In genomic region chr4:2666722-2667247, GRCh38 we compare ENCODE assay signal across 17 cellular contexts.
DNase-seq lines count a peak whose midpoint lies in the region; ATAC-seq, FAIRE-seq and TF ChIP-seq lines count a peak whose summit lies in the region.
"Had no signal": no experiment of that assay in that cellular context is flagged by ENCODE, and none has a peak within 500 bp of the region (broad histone marks: within the 10 kb centered on the region; RNA-seq: fewer than 3 reads in every experiment).

No MANE protein-coding gene starts in this region.

- H3K4me1 Mint-ChIP-seq in activated CD8-positive, alpha-beta memory T cell treated with anti-CD3 and anti-CD28 coated beads, Interleukin-2, amount 10 ng/mL, durations not matched to agents 7 days and 5 days, result peaks cover 36% of the 10 kb centered on the region
- peaks cover 22 to 49% (median 34%) of the 10 kb centered on the region in 3 donors for H3K4me1 Mint-ChIP-seq in T-cell
- H3K4me1 Mint-ChIP-seq in chondrocyte (ENCODE audit: low read depth), result peaks cover 48% of the 10 kb centered on the region
- H3K4me1 Mint-ChIP-seq: GM23338 had no signal

- H3K4me3 ChIP-seq in spleen, result no peak overlapping the region
- H3K4me3 ChIP-seq: dorsolateral prefrontal cortex, GM23338 had no signal

- peaks cover 0 to 35% (median 14%) of the 10 kb centered on the region in 6 donors for H3K4me1 ChIP-seq in spleen

- peak; percentile 25 for ATAC-seq in activated CD8-positive, alpha-beta memory T cell treated with anti-CD3 and anti-CD28 coated beads, Interleukin-2, amount 10 ng/mL, durations not matched to agents 7 days and 5 days
- ATAC-seq in T-cell (replicated peaks in 1 of 4), result no peak
- ATAC-seq: GM23338, left lobe of liver, right cardiac atrium had no signal

- peak overlapping the region in 5 of 8 donors; percentile 10 to 60 (median 23) for H3K27ac ChIP-seq in spleen

- CTCF ChIA-PET in activated CD8-positive, alpha-beta memory T cell treated with anti-CD3 and anti-CD28 coated beads, Interleukin-2, amount 10 ng/mL, durations not matched to agents 7 days and 5 days (lab: Charles Lee), result interaction anchor here (0.6 kb wide), 1 partner anchor 200 kb away, joined by 3 read pairs; no protein-coding TSS in a partner anchor
- CTCF ChIA-PET in T-cell (lab: Charles Lee), result no interaction called here

- POLR2A ChIA-PET in T-cell (lab: Charles Lee), result no interaction called here

- intact Hi-C loops in spleen (cut with DNase I; ENCODE audit: low total_unique reads), result no loop called here

- H3K4me3 Mint-ChIP-seq in activated CD8-positive, alpha-beta memory T cell treated with anti-CD3 and anti-CD28 coated beads, Interleukin-2, amount 10 ng/mL, durations not matched to agents 7 days and 5 days, result peak overlapping the region; percentile 74
- H3K4me3 Mint-ChIP-seq in T-cell, result peak overlapping the region; percentile 42 to 46 (median 45)
- no peak overlapping the region for H3K4me3 Mint-ChIP-seq in chondrocyte (ENCODE audit: unreplicated experiment)
- H3K4me3 Mint-ChIP-seq: GM23338, nephron progenitor cell had no signal

- no peak for DNase-seq in activated CD8-positive, alpha-beta memory T cell treated with anti-CD3 and anti-CD28 coated beads, Interleukin-2, amount 10 ng/mL, durations not matched to agents 7 days and 5 days
- no peak for DNase-seq in activated CD8-positive, alpha-beta memory T cell treated with anti-CD3 and anti-CD28 coated beads, Interleukin-2, amount 50 U/mL, for 4 hours
- DNase-seq in T-cell, result no peak
- no peak for DNase-seq in chondrocyte (ENCODE audit: low spot score)
- no peak for DNase-seq in spleen
- no peak for DNase-seq in germinal center (ENCODE audit: low spot score)
- no peak for DNase-seq in amygdala (lab: John Stamatoyannopoulos, UW)
- no peak for DNase-seq in HTR-8/SVneo (ENCODE audit: insufficient read length, low spot score)
- DNase-seq: dorsolateral prefrontal cortex; KBM-7; NCI-H2227 treated with DMSO at 0.1 percent for 48 hours; nephron progenitor cell; right cardiac atrium; SIG-M5; stimulated activated CD4-positive, alpha-beta T cell treated with anti-CD3 and anti-CD28 coated beads, Interleukin-4, amount 100 ng/mL, for 1 hour had no signal

- peak overlapping the region; percentile 88 for H3K27ac Mint-ChIP-seq in activated CD8-positive, alpha-beta memory T cell treated with anti-CD3 and anti-CD28 coated beads, Interleukin-2, amount 10 ng/mL, durations not matched to agents 7 days and 5 days
- peak overlapping the region; percentile 85 to 86 for H3K27ac Mint-ChIP-seq in T-cell
- H3K27ac Mint-ChIP-seq in chondrocyte (ENCODE audit: unreplicated experiment), result peak overlapping the region; percentile 64
- H3K27ac Mint-ChIP-seq: GM23338 had no signal

- no peaks in the 10 kb centered on the region for H3K27me3 ChIP-seq in spleen (replicated peaks in 1 of 7)
- H3K27me3 ChIP-seq: dorsolateral prefrontal cortex had no signal

- H3K27me3 Mint-ChIP-seq in activated CD8-positive, alpha-beta memory T cell treated with anti-CD3 and anti-CD28 coated beads, Interleukin-2, amount 10 ng/mL, durations not matched to agents 7 days and 5 days, result no peaks in the 10 kb centered on the region
- H3K27me3 Mint-ChIP-seq in T-cell, result no peaks in the 10 kb centered on the region
- H3K27me3 Mint-ChIP-seq in chondrocyte (ENCODE audit: low read depth), result no peaks in the 10 kb centered on the region

- no peaks in the 10 kb centered on the region for H3K9me3 Mint-ChIP-seq in activated CD8-positive, alpha-beta memory T cell treated with anti-CD3 and anti-CD28 coated beads, Interleukin-2, amount 10 ng/mL, durations not matched to agents 7 days and 5 days (ENCODE audit: low read depth)
- no peaks in the 10 kb centered on the region for H3K9me3 Mint-ChIP-seq in T-cell
- H3K9me3 Mint-ChIP-seq in chondrocyte (ENCODE audit: low read depth), result no peaks in the 10 kb centered on the region
- H3K9me3 Mint-ChIP-seq: GM23338, nephron progenitor cell had no signal

- no peak for FAIRE-seq in HTR-8/SVneo (lab: Jason Lieb, UNC)

- TF ChIP-seq POLR2A in spleen (IDR thresholded peaks at IDR 0.05), result no peak

- H3K36me3 Mint-ChIP-seq in activated CD8-positive, alpha-beta memory T cell treated with anti-CD3 and anti-CD28 coated beads, Interleukin-2, amount 10 ng/mL, durations not matched to agents 7 days and 5 days, result peaks cover 38% of the 10 kb centered on the region
- peaks cover 36% of the 10 kb centered on the region for H3K36me3 Mint-ChIP-seq in T-cell
- H3K36me3 Mint-ChIP-seq in chondrocyte (ENCODE audit: low read depth), result peaks cover 17% of the 10 kb centered on the region

- H3K36me3 ChIP-seq in spleen, result peaks cover 0 to 82% (median 51%) of the 10 kb centered on the region in 6 donors

- H3K9me3 ChIP-seq in spleen, result no peaks in the 10 kb centered on the region

- no peak for TF ChIP-seq CTCF in chondrocyte (IDR thresholded peaks at IDR 0.05)
- TF ChIP-seq CTCF in spleen (IDR thresholded peaks at IDR 0.05 in 8 of 11, conservative IDR thresholded peaks at IDR 0.05 in 3 of 11), result no peak

- 66 to 86% (median 73%) methylated on average over 2 of the region's 2 CpGs for WGBS in spleen, 5 donors
